16 cellular contexts compared by ENCODE assay signal in genomic region chr2:7730449-7730848, GRCh38.
DNase-seq lines count a peak whose midpoint lies in the region; ATAC-seq, FAIRE-seq and TF ChIP-seq lines count a peak whose summit lies in the region.
"Had no signal": no experiment of that assay in that cellular context is flagged by ENCODE, and none has a peak within 500 bp of the region (broad histone marks: within the 10 kb centered on the region; RNA-seq: fewer than 3 reads in every experiment).

No MANE protein-coding gene starts in this region.

- H3K4me1 ChIP-seq in MM.1S (ENCODE audit: low read length) (no peaks in the 10 kb centered on the region), upper lobe of left lung (no peaks in the 10 kb centered on the region)

- no TSS peak for BruUV-seq in Calu3 (replicated peaks; lab: Mats Ljungman, UMichigan)

- intact Hi-C loops in CD4-positive, alpha-beta T cell (cut with DNase I, micrococcal nuclease) = no loop called here
- intact Hi-C loops in activated T-helper 2 cell treated with anti-CD3 and anti-CD28 coated beads, Interferon-gamma antibody, Interleukin-2, Interleukin-4, amounts not matched to agents 10 μg/mL and 5 μg/mL and 100 μg/mL, durations not matched to agents 14 hours and 24 hours and 36 hours (cut with micrococcal nuclease) = no loop called here
- intact Hi-C loops in natural killer cell (cut with micrococcal nuclease) (no loop called here), Calu3 (cut with micrococcal nuclease; ENCODE audit: unreplicated experiment) (no loop called here)

- H3K9me3 ChIP-seq in CD4-positive, alpha-beta T cell (ENCODE audit: control insufficient read depth, low read length) = no peaks in the 10 kb centered on the region
- no peaks in the 10 kb centered on the region for H3K9me3 ChIP-seq in MM.1S (replicated peaks; ENCODE audit: insufficient read depth, low read length)
- H3K9me3 ChIP-seq in upper lobe of left lung = no peaks in the 10 kb centered on the region

- H3K4me2 ChIP-seq in MM.1S (ENCODE audit: low read depth, low read length) = peak overlapping the region; percentile 73
- H3K4me2 ChIP-seq: smooth muscle cell had no signal

- no peak for TF ChIP-seq CTCF in CD4-positive, alpha-beta T cell (IDR thresholded peaks at IDR 0.05)
- TF ChIP-seq CTCF in MM.1S (IDR thresholded peaks at IDR 0.05; ENCODE audit: low read length) (no peak), natural killer cell (IDR thresholded peaks at IDR 0.05) (no peak), upper lobe of left lung (IDR thresholded peaks at IDR 0.05) (no peak), Calu3 (IDR thresholded peaks at IDR 0.05; ENCODE audit: unreplicated experiment) (no peak)

- H3K36me3 ChIP-seq in MM.1S (replicated peaks; ENCODE audit: insufficient read depth, low read length) (no peaks in the 10 kb centered on the region), upper lobe of left lung (no peaks in the 10 kb centered on the region)

- H2AFZ ChIP-seq in MM.1S (ENCODE audit: low read length) = peak overlapping the region; percentile 32; the same call in 1 of the 2 replicates
- H2AFZ ChIP-seq: GM23248 had no signal

- peak in 1 of 10 experiments; percentile 10 for DNase-seq in CD4-positive, alpha-beta T cell
- DNase-seq in MM.1S = peak; percentile 48
- DNase-seq in activated T-helper 2 cell treated with anti-CD3 and anti-CD28 coated beads, Interferon-gamma antibody, Interleukin-2, Interleukin-4, amounts not matched to agents 10 μg/mL and 5 μg/mL and 100 μg/mL, durations not matched to agents 14 hours and 24 hours and 36 hours (ENCODE audit: low spot score) = no peak
- no peak for DNase-seq in natural killer cell
- no peak for DNase-seq in COLO829 (ENCODE audit: low spot score)
- DNase-seq in urothelium cell line (ENCODE audit: low spot score) = no peak
- DNase-seq in upper lobe of left lung = no peak
- DNase-seq in Calu3 = no peak
- DNase-seq: cortex of kidney, GDM1, GM23248, NCI-H1092 treated with DMSO at 0.1 percent for 48 hours had no signal

- no peaks in the 10 kb centered on the region for H4K20me1 ChIP-seq in MM.1S (ENCODE audit: insufficient read depth, low read length)

- no peaks in the 10 kb centered on the region for H3K27me3 Mint-ChIP-seq in CD4-positive, alpha-beta T cell
- H3K27me3 Mint-ChIP-seq in activated T-helper 2 cell treated with anti-CD3 and anti-CD28 coated beads, Interferon-gamma antibody, Interleukin-2, Interleukin-4, amounts not matched to agents 10 μg/mL and 5 μg/mL and 100 μg/mL, durations not matched to agents 14 hours and 24 hours and 36 hours (ENCODE audit: low read depth) = no peaks in the 10 kb centered on the region
- H3K27me3 Mint-ChIP-seq in natural killer cell (ENCODE audit: low read depth in 2 of 2) (peaks cover 0 to 2% of the 10 kb centered on the region in 2 donors), Calu3 (ENCODE audit: unreplicated experiment) (no peaks in the 10 kb centered on the region)

- TF ChIP-seq POLR2A in upper lobe of left lung (IDR thresholded peaks at IDR 0.05) = no peak

- no peaks in the 10 kb centered on the region for H3K9me2 ChIP-seq in MM.1S (replicated peaks; ENCODE audit: insufficient read depth, low read length)

- no peak overlapping the region for H3K27ac ChIP-seq in CD4-positive, alpha-beta T cell (ENCODE audit: low read depth, low read length)
- peak overlapping the region; percentile 29; the same call in 1 of the 2 replicates for H3K27ac ChIP-seq in MM.1S (ENCODE audit: low read length)
- peak overlapping the region in 1 of 4 donors; percentile 52 for H3K27ac ChIP-seq in upper lobe of left lung
- H3K27ac ChIP-seq: epithelial cell of prostate, GM23248 had no signal

- no peaks in the 10 kb centered on the region for H3K36me3 Mint-ChIP-seq in CD4-positive, alpha-beta T cell (ENCODE audit: low read depth)
- peaks cover 91% of the 10 kb centered on the region for H3K36me3 Mint-ChIP-seq in activated T-helper 2 cell treated with anti-CD3 and anti-CD28 coated beads, Interferon-gamma antibody, Interleukin-2, Interleukin-4, amounts not matched to agents 10 μg/mL and 5 μg/mL and 100 μg/mL, durations not matched to agents 14 hours and 24 hours and 36 hours (ENCODE audit: low read depth)
- no peaks in the 10 kb centered on the region for H3K36me3 Mint-ChIP-seq in natural killer cell
- H3K36me3 Mint-ChIP-seq in Calu3 (ENCODE audit: insufficient read depth, unreplicated experiment) = no peaks in the 10 kb centered on the region

- peak overlapping the region; percentile 17; the same call in 1 of the 2 replicates for H3K9ac ChIP-seq in MM.1S (ENCODE audit: low read length)
- H3K9ac ChIP-seq: GM23248 had no signal

- peaks cover 27% of the 10 kb centered on the region for H3K4me1 Mint-ChIP-seq in CD4-positive, alpha-beta T cell (ENCODE audit: low read depth)
- H3K4me1 Mint-ChIP-seq in activated T-helper 2 cell treated with anti-CD3 and anti-CD28 coated beads, Interferon-gamma antibody, Interleukin-2, Interleukin-4, amounts not matched to agents 10 μg/mL and 5 μg/mL and 100 μg/mL, durations not matched to agents 14 hours and 24 hours and 36 hours (ENCODE audit: low read depth) = peaks cover 56% of the 10 kb centered on the region
- H3K4me1 Mint-ChIP-seq in natural killer cell (peaks cover 31 to 44% of the 10 kb centered on the region in 2 donors), Calu3 (ENCODE audit: low read depth, unreplicated experiment) (peaks cover 8% of the 10 kb centered on the region)

- H3K27me3 ChIP-seq in CD4-positive, alpha-beta T cell (ENCODE audit: control insufficient read depth, insufficient read depth, low read length) = no peaks in the 10 kb centered on the region
- no peaks in the 10 kb centered on the region for H3K27me3 ChIP-seq in MM.1S (replicated peaks; ENCODE audit: insufficient read depth, low read length)
- no peaks in the 10 kb centered on the region for H3K27me3 ChIP-seq in upper lobe of left lung

- no peaks in the 10 kb centered on the region for H3K9me3 Mint-ChIP-seq in CD4-positive, alpha-beta T cell
- peaks cover 17% of the 10 kb centered on the region for H3K9me3 Mint-ChIP-seq in activated T-helper 2 cell treated with anti-CD3 and anti-CD28 coated beads, Interferon-gamma antibody, Interleukin-2, Interleukin-4, amounts not matched to agents 10 μg/mL and 5 μg/mL and 100 μg/mL, durations not matched to agents 14 hours and 24 hours and 36 hours
- H3K9me3 Mint-ChIP-seq in natural killer cell = no peaks in the 10 kb centered on the region
- H3K9me3 Mint-ChIP-seq in Calu3 (ENCODE audit: low read depth, unreplicated experiment) = no peaks in the 10 kb centered on the region

- TF ChIP-seq EP300 in upper lobe of left lung (IDR thresholded peaks at IDR 0.05) = no peak

- no peaks in the 10 kb centered on the region for H3K79me2 ChIP-seq in MM.1S (ENCODE audit: low read length)

- WGBS in upper lobe of left lung, 2 donors = 75 to 81% methylated on average over 5 of the region's 5 CpGs

- CTCF ChIA-PET in CD4-positive, alpha-beta T cell (lab: Charles Lee) = interaction anchor here (1.6 kb wide), 1 partner anchor 10 kb away, joined by 7 read pairs; no protein-coding TSS in a partner anchor
- CTCF ChIA-PET in Calu3 (lab: Charles Lee) = no interaction called here

- POLR2A ChIA-PET in CD4-positive, alpha-beta T cell (lab: Charles Lee) = interaction anchor here (1.0 to 1.4 kb wide), 2 partner anchors 14 to 952 kb away, joined by 3 to 4 read pairs; partner anchors contain the start of gene ID2

- ATAC-seq in CD4-positive, alpha-beta T cell (ENCODE audit: poor library complexity) = peak; percentile 50
- ATAC-seq in natural killer cell (peak in 1 of 3 donors; percentile 45), upper lobe of left lung (ENCODE audit: low FRiP score in 2 of 2) (no peak)
- ATAC-seq: K562 had no signal

- H3K4me3 ChIP-seq in MM.1S (ENCODE audit: low read length) (peak overlapping the region; percentile 39), upper lobe of left lung (no peak overlapping the region)
- H3K4me3 ChIP-seq: GM23248, K562, smooth muscle cell had no signal

- H3F3A ChIP-seq in MM.1S (ENCODE audit: insufficient read depth, low read length) = no peaks in the 10 kb centered on the region

- H3K27ac Mint-ChIP-seq in CD4-positive, alpha-beta T cell = peak overlapping the region; percentile 83
- peak overlapping the region; percentile 88 for H3K27ac Mint-ChIP-seq in activated T-helper 2 cell treated with anti-CD3 and anti-CD28 coated beads, Interferon-gamma antibody, Interleukin-2, Interleukin-4, amounts not matched to agents 10 μg/mL and 5 μg/mL and 100 μg/mL, durations not matched to agents 14 hours and 24 hours and 36 hours
- H3K27ac Mint-ChIP-seq in natural killer cell (peak overlapping the region; percentile 37 to 40), Calu3 (ENCODE audit: unreplicated experiment) (no peak overlapping the region)

- peak overlapping the region; percentile 89 for H3K4me3 Mint-ChIP-seq in CD4-positive, alpha-beta T cell
- peak overlapping the region; percentile 89 for H3K4me3 Mint-ChIP-seq in activated T-helper 2 cell treated with anti-CD3 and anti-CD28 coated beads, Interferon-gamma antibody, Interleukin-2, Interleukin-4, amounts not matched to agents 10 μg/mL and 5 μg/mL and 100 μg/mL, durations not matched to agents 14 hours and 24 hours and 36 hours (ENCODE audit: low read depth)
- H3K4me3 Mint-ChIP-seq in natural killer cell (peak overlapping the region; percentile 69), Calu3 (ENCODE audit: low read depth, unreplicated experiment) (no peak overlapping the region)

- FAIRE-seq in urothelium cell line (lab: Jason Lieb, UNC) = no peak
- FAIRE-seq: GM12892, K562 had no signal
